In the genomic region with DNA sequence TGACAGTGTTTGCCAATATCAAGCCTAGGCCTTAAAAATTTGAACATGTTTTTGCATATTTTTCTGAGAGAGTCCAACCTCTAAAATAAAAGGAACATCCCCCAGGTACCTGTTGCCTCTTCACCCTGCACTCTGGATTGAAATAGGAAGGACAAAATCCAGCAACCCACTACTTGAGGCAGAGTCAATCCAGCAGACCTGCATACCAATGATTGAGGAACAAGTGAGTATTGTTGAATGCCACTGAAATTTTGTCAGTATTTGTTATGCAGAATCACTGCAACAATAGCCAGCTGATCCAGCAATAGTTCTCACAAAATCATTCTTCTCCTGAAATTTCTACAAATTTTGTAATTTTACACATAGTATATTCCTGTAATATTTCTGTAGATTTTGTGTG, we compare ENCODE assay signal across 16 cellular contexts.
A peak's percentile ranks its signal among the peaks of the same experiment; 100 is the strongest.
DNase-seq lines count a peak whose midpoint lies in the region; ATAC-seq and TF ChIP-seq lines count a peak whose summit lies in the region.
"Had no signal": no experiment of that assay in that cellular context is flagged by ENCODE, and none has a peak within 500 bp of the region (broad histone marks: within the 10 kb centered on the region; RNA-seq: fewer than 3 reads in every experiment).

No MANE protein-coding gene starts in this region.

- H3K79me2 ChIP-seq in PC-3 (ENCODE audit: low read length): no peaks in the 10 kb centered on the region

- DNase-seq in WTC11 (ENCODE audit: low spot score): no peak
- peak; percentile 90 for DNase-seq in globus pallidus (ENCODE audit: low spot score)
- peak; percentile 65 for DNase-seq in medulla oblongata (ENCODE audit: extremely low spot score)
- DNase-seq in superior temporal gyrus (ENCODE audit: extremely low spot score): peak; percentile 86
- DNase-seq in PC-3: no peak
- DNase-seq in UCSD-AML1 (lab: John Stamatoyannopoulos, UW; ENCODE audit: unreplicated experiment): no peak
- DNase-seq in HuH-7 (ENCODE audit: low spot score): no peak
- DNase-seq: ACHN; BE2C; CD4-positive, alpha-beta memory T cell; DMS79; GM23248; H7 had no signal

- H3K9me3 Mint-ChIP-seq in WTC11: no peaks in the 10 kb centered on the region

- no peaks in the 10 kb centered on the region for H3K36me3 Mint-ChIP-seq in WTC11
- H3K36me3 Mint-ChIP-seq: CD4-positive, alpha-beta memory T cell had no signal

- no peaks in the 10 kb centered on the region for H3K36me3 ChIP-seq in PC-3 (ENCODE audit: low read depth, low read length)
- H3K36me3 ChIP-seq: BE2C had no signal

- no peaks in the 10 kb centered on the region for H3K9me2 ChIP-seq in PC-3 (replicated peaks; ENCODE audit: low read length)

- H3K4me2 ChIP-seq in PC-3 (ENCODE audit: low read length): no peak overlapping the region

- H3K4me3 Mint-ChIP-seq in WTC11: no peak overlapping the region
- H3K4me3 Mint-ChIP-seq: CD4-positive, alpha-beta memory T cell had no signal

- H3K9ac ChIP-seq in PC-3 (ENCODE audit: low read length): no peak overlapping the region
- H3K9ac ChIP-seq: GM23248 had no signal

- peak; percentile 60 for ATAC-seq in WTC11
- ATAC-seq in HG03280 (IDR thresholded peaks at IDR 0.05; ENCODE audit: unreplicated experiment): no peak
- no peak for ATAC-seq in PC-3
- ATAC-seq: GM12878 had no signal

- peaks cover 17% of the 10 kb centered on the region for H3K4me1 Mint-ChIP-seq in WTC11
- H3K4me1 Mint-ChIP-seq: CD4-positive, alpha-beta memory T cell had no signal

- no peak overlapping the region for H3K4me3 ChIP-seq in PC-3 (ENCODE audit: low read length)
- H3K4me3 ChIP-seq: GM12878, GM23248 had no signal

- BruUV-seq in PC-3 (replicated peaks; lab: Mats Ljungman, UMichigan): no TSS peak

- no peaks in the 10 kb centered on the region for H3K27me3 Mint-ChIP-seq in WTC11 (ENCODE audit: low read depth)
- H3K27me3 Mint-ChIP-seq: CD4-positive, alpha-beta memory T cell had no signal

- H3K27me3 ChIP-seq in PC-3 (ENCODE audit: low read length): no peaks in the 10 kb centered on the region
- H3K27me3 ChIP-seq: BE2C had no signal

- CTCF ChIA-PET in WTC11 (lab: Charles Lee): no interaction called here
- CTCF ChIA-PET in PC-3 (lab: Charles Lee): no interaction called here

- H2AFZ ChIP-seq in PC-3 (ENCODE audit: low read length): no peak overlapping the region
- H2AFZ ChIP-seq: GM23248 had no signal

- peaks cover 41% of the 10 kb centered on the region for H3K4me1 ChIP-seq in PC-3 (ENCODE audit: insufficient read depth, low read length)
- H3K4me1 ChIP-seq: BE2C had no signal

- no peak overlapping the region for H3K27ac ChIP-seq in PC-3 (ENCODE audit: low read length)
- H3K27ac ChIP-seq: C4-2B, GM23248 had no signal

- TF ChIP-seq CTCF in WTC11 (IDR thresholded peaks at IDR 0.05): no peak
- TF ChIP-seq CTCF in PC-3 (conservative IDR thresholded peaks at IDR 0.05; ENCODE audit: low read depth, low read length): no peak

- no peaks in the 10 kb centered on the region for H3K9me3 ChIP-seq in PC-3 (ENCODE audit: low read length)
- H3K9me3 ChIP-seq: BE2C had no signal

- H3F3A ChIP-seq in PC-3 (ENCODE audit: low read length, unreplicated experiment): no peaks in the 10 kb centered on the region

- H3K27ac Mint-ChIP-seq in WTC11: no peak overlapping the region
- H3K27ac Mint-ChIP-seq: CD4-positive, alpha-beta memory T cell had no signal

- no peaks in the 10 kb centered on the region for H4K20me1 ChIP-seq in PC-3 (ENCODE audit: low read length)

- POLR2A ChIA-PET in WTC11 (lab: Charles Lee): interaction anchor here (0.7 kb wide), 1 partner anchor 81 kb away, joined by 3 read pairs; no protein-coding TSS in a partner anchor
- POLR2A ChIA-PET in PC-3 (lab: Charles Lee; ENCODE audit: unreplicated experiment): no interaction called here

- intact Hi-C loops in PC-3 (cut with micrococcal nuclease): no loop called here

TF ChIP-seq in WTC11, 78 proteins besides CTCF, POLR2A, EP300 and RAD21 (continues in another document):
- TF ChIP-seq, protein P1, sequence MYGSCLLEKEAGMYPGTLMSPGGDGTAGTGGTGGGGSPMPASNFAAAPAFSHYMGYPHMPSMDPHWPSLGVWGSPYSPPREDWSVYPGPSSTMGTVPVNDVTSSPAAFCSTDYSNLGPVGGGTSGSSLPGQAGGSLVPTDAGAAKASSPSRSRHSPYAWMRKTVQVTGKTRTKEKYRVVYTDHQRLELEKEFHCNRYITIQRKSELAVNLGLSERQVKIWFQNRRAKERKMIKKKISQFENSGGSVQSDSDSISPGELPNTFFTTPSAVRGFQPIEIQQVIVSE (CRISPR knock-in tag; IDR thresholded peaks at IDR 0.05; ENCODE audit: borderline replicate concordance): no peak
- TF ChIP-seq NR1H2 (CRISPR knock-in tag; IDR thresholded peaks at IDR 0.05) (no peak), NR3C1 (CRISPR knock-in tag; conservative IDR thresholded peaks at IDR 0.05; ENCODE audit: low read depth) (no peak), MXD4 (CRISPR knock-in tag; IDR thresholded peaks at IDR 0.05; ENCODE audit: borderline replicate concordance) (no peak), ZNF423 (CRISPR knock-in tag; IDR thresholded peaks at IDR 0.05) (no peak), ZBTB21 (CRISPR knock-in tag; IDR thresholded peaks at IDR 0.05; ENCODE audit: borderline replicate concordance) (no peak), NR2C2 (CRISPR knock-in tag; IDR thresholded peaks at IDR 0.05) (no peak), IRF2 (CRISPR knock-in tag; IDR thresholded peaks at IDR 0.05; ENCODE audit: borderline replicate concordance, low read depth) (no peak), FOXP1 (CRISPR knock-in tag; IDR thresholded peaks at IDR 0.05; ENCODE audit: borderline replicate concordance) (no peak), SOX15 (CRISPR knock-in tag; IDR thresholded peaks at IDR 0.05) (no peak)
- TF ChIP-seq, protein P2, sequence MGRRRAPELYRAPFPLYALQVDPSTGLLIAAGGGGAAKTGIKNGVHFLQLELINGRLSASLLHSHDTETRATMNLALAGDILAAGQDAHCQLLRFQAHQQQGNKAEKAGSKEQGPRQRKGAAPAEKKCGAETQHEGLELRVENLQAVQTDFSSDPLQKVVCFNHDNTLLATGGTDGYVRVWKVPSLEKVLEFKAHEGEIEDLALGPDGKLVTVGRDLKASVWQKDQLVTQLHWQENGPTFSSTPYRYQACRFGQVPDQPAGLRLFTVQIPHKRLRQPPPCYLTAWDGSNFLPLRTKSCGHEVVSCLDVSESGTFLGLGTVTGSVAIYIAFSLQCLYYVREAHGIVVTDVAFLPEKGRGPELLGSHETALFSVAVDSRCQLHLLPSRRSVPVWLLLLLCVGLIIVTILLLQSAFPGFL (CRISPR knock-in tag; IDR thresholded peaks at IDR 0.05; ENCODE audit: borderline replicate concordance): no peak
- TF ChIP-seq, protein P3, sequence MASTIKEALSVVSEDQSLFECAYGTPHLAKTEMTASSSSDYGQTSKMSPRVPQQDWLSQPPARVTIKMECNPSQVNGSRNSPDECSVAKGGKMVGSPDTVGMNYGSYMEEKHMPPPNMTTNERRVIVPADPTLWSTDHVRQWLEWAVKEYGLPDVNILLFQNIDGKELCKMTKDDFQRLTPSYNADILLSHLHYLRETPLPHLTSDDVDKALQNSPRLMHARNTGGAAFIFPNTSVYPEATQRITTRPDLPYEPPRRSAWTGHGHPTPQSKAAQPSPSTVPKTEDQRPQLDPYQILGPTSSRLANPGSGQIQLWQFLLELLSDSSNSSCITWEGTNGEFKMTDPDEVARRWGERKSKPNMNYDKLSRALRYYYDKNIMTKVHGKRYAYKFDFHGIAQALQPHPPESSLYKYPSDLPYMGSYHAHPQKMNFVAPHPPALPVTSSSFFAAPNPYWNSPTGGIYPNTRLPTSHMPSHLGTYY (CRISPR knock-in tag; IDR thresholded peaks at IDR 0.05): no peak
- TF ChIP-seq, protein P4, sequence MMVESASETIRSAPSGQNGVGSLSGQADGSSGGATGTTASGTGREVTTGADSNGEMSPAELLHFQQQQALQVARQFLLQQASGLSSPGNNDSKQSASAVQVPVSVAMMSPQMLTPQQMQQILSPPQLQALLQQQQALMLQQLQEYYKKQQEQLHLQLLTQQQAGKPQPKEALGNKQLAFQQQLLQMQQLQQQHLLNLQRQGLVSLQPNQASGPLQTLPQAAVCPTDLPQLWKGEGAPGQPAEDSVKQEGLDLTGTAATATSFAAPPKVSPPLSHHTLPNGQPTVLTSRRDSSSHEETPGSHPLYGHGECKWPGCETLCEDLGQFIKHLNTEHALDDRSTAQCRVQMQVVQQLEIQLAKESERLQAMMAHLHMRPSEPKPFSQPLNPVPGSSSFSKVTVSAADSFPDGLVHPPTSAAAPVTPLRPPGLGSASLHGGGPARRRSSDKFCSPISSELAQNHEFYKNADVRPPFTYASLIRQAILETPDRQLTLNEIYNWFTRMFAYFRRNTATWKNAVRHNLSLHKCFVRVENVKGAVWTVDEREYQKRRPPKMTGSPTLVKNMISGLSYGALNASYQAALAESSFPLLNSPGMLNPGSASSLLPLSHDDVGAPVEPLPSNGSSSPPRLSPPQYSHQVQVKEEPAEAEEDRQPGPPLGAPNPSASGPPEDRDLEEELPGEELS (CRISPR knock-in tag; IDR thresholded peaks at IDR 0.05): no peak

Comparison
In these comparisons a context has a peak if more than half of its experiments do, and no peak if none do; other contexts are left out.
1. DNase-seq: peak in globus pallidus (single experiment), medulla oblongata (single experiment) and superior temporal gyrus (single experiment); none in WTC11 (single experiment), PC-3 (single experiment), UCSD-AML1 (single experiment) and HuH-7 (single experiment).